Comparison of ENCODE assay signal across 8 cellular contexts in the genomic region with DNA sequence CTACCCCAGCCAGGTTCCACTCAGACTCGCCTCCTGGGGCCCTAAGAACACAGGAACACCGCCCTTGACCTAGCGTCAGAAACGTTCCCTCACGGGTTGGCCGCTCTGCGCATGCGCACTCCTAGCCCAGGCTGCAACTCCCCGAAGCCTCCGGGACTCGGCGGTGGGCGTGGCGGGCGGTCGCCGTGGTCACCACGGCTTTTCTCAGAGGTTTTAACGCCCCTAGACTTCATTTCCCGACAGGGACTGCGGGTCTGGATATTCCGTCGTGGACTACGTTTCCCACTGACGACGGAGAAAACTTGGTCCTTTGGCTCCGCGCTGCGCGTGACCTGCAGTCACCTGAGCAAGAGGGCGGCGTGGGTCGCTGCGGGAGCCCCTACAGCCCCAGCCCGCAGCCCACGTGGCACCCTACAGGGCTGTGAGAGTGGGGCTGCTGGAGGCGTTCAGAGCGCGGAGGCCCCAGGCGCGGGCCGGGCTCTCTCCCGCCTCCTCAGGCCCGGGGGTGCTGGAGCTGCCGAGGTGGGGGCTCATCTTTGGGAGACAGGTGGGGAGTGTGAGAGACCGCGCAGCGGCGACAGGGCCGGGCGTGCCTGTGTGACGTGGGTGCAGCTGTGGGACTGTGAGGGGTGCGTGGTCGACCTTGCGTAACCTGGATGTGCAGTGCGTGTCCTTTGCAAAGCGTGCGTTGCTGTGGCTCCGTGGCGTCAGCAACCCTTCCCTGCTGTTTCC. TPM values are rescaled to one million over a fixed set of nuclear protein-coding genes. Genes with fewer than 3 reads are reported as not detected.
DNase-seq lines count a peak whose midpoint lies in the region; ATAC-seq and TF ChIP-seq lines count a peak whose summit lies in the region.

No MANE protein-coding gene starts in this region.

- H2BK15ac ChIP-seq in H9 (ENCODE audit: low read depth, low read length), result no peak overlapping the region

- no peaks in the 10 kb centered on the region for H4K20me1 ChIP-seq in H9 (ENCODE audit: control insufficient read depth, insufficient read depth, insufficient read length)

- no peaks in the 10 kb centered on the region for H3K4me1 ChIP-seq in H9 (ENCODE audit: insufficient read depth, low read length)

- no peak overlapping the region for H3K4ac ChIP-seq in H9 (ENCODE audit: low read depth, low read length)

- peak overlapping the region; percentile 7 for H3K18ac ChIP-seq in H9 (ENCODE audit: insufficient read length, low read depth, low read length)

- H3K56ac ChIP-seq in H9 (ENCODE audit: insufficient read length, low read depth, low read length), result no peak overlapping the region

- H3K9ac ChIP-seq in H9 (ENCODE audit: extremely low read depth, insufficient read length, low read length), result peak overlapping the region; percentile 43

- H3K4me2 ChIP-seq in H9 (ENCODE audit: insufficient read depth, insufficient read length, low read length), result peak overlapping the region; percentile 49

- H3K14ac ChIP-seq in H9 (ENCODE audit: insufficient read depth, low read length), result no peak overlapping the region

- H3K79me2 ChIP-seq in H9 (ENCODE audit: insufficient read depth, low read length), result no peaks in the 10 kb centered on the region

- no peak overlapping the region for H4K91ac ChIP-seq in H9 (ENCODE audit: insufficient read length, low read depth, low read length)

- H3K36me3 Mint-ChIP-seq in H9 (ENCODE audit: insufficient read depth in 1 of 3, low read depth in 3 of 3), result peaks cover 11 to 31% (median 22%) of the 10 kb centered on the region in 3 experiments; a peak in 6 of 7 replicates
- no peaks in the 10 kb centered on the region for H3K36me3 Mint-ChIP-seq in effector memory CD8-positive, alpha-beta T cell (ENCODE audit: insufficient read depth)

- WGBS in H9 (ENCODE audit: extremely low coverage, insufficient read length, low lambda C conversion rate), result no CpG with 5 or more reads among the region's 60 CpGs

- H3K4me3 Mint-ChIP-seq in H9, result peak overlapping the region; percentile 77 to 81
- H3K4me3 Mint-ChIP-seq in effector memory CD8-positive, alpha-beta T cell, result no peak overlapping the region

- H3K27ac ChIP-seq in H9 (ENCODE audit: insufficient read length, low read depth, low read length), result no peak overlapping the region

- H3K27me3 ChIP-seq in H9 (ENCODE audit: insufficient read depth, low read length), result no peaks in the 10 kb centered on the region

- H3K27me3 Mint-ChIP-seq in H9 (ENCODE audit: low read depth), result peaks cover 6% of the 10 kb centered on the region; the same call in 1 of the 2 replicates
- peaks cover 27 to 50% of the 10 kb centered on the region in 2 donors for H3K27me3 Mint-ChIP-seq in effector memory CD8-positive, alpha-beta T cell

- no peak overlapping the region for H3T11ph ChIP-seq in H9 (ENCODE audit: low read length)

- H4K5ac ChIP-seq in H9 (ENCODE audit: insufficient read length, low read depth, low read length), result no peak overlapping the region

- H2AK5ac ChIP-seq in H9 (ENCODE audit: insufficient read length, low read length), result no peak overlapping the region

- H3K23ac ChIP-seq in H9 (ENCODE audit: insufficient read length, low read depth, low read length), result no peak overlapping the region

- peak overlapping the region in 1 of 3 experiments; percentile 77; a peak in 2 of 7 replicates for H3K27ac Mint-ChIP-seq in H9
- no peak overlapping the region for H3K27ac Mint-ChIP-seq in effector memory CD8-positive, alpha-beta T cell

- peaks cover 2% of the 10 kb centered on the region for H3K23me2 ChIP-seq in H9 (ENCODE audit: insufficient read length, low read depth, low read length, poor library complexity, severe bottlenecking)

- no peak overlapping the region for H2BK120ac ChIP-seq in H9 (ENCODE audit: low read depth, low read length, poor library complexity, severe bottlenecking)

- peak; percentile 91 for DNase-seq in H9
- DNase-seq in T-helper 22 cell (ENCODE audit: low read depth), result peak; percentile 2
- peak in 1 of 3 experiments; percentile 4 for DNase-seq in effector memory CD8-positive, alpha-beta T cell
- peak; percentile 44 for DNase-seq in medulla oblongata (ENCODE audit: extremely low spot score)
- DNase-seq in stimulated activated CD4-positive, alpha-beta T cell treated with anti-CD3 and anti-CD28 coated beads, TNF-alpha, amount 100 ng/mL, for 24 hours (ENCODE audit: low read depth in 3 of 3), result peak in 2 of 3 experiments; percentile 5 to 39

- H3K9me3 ChIP-seq in H9 (ENCODE audit: control insufficient read depth, low read depth, low read length), result no peaks in the 10 kb centered on the region

- no peak overlapping the region for H2BK20ac ChIP-seq in H9 (ENCODE audit: low read depth, low read length, poor library complexity, severe bottlenecking)

- no peaks in the 10 kb centered on the region for H3K79me1 ChIP-seq in H9 (ENCODE audit: insufficient read depth, low read depth, low read length, poor library complexity, severe bottlenecking)

- peaks cover 43 to 66% of the 10 kb centered on the region in 2 experiments for H3K9me3 Mint-ChIP-seq in H9
- peaks cover 0 to 11% of the 10 kb centered on the region in 2 donors for H3K9me3 Mint-ChIP-seq in effector memory CD8-positive, alpha-beta T cell

- TF ChIP-seq CTCF in H9 (conservative IDR thresholded peaks at IDR 0.05), result no peak

- peak; percentile 33 for ATAC-seq in effector memory CD8-positive, alpha-beta T cell (replicated peaks)
- no peak for ATAC-seq in GM21515 (IDR thresholded peaks at IDR 0.05; ENCODE audit: unreplicated experiment)
- no peak for ATAC-seq in HG02870 (IDR thresholded peaks at IDR 0.05; ENCODE audit: unreplicated experiment)
- ATAC-seq in HG02610 (IDR thresholded peaks at IDR 0.05; ENCODE audit: unreplicated experiment), result no peak

- no peak overlapping the region for H2AFZ ChIP-seq in H9 (ENCODE audit: low read length)

- no peak overlapping the region for H2BK5ac ChIP-seq in H9 (ENCODE audit: insufficient read length, low read length)

- H2BK12ac ChIP-seq in H9 (ENCODE audit: insufficient read length, low read depth, low read length), result no peak overlapping the region

- peaks cover 0 to 7% of the 10 kb centered on the region in 2 experiments; a peak in 2 of 4 replicates for H3K4me1 Mint-ChIP-seq in H9
- no peaks in the 10 kb centered on the region for H3K4me1 Mint-ChIP-seq in effector memory CD8-positive, alpha-beta T cell (ENCODE audit: low read depth in 2 of 2)

- no peak overlapping the region for H4K8ac ChIP-seq in H9 (replicated peaks; ENCODE audit: insufficient read length, low read depth, low read length)

RNA-seq across cellular contexts. Expression of a gene that starts 38.0 kb away (rescaled TPM):
- total RNA-seq in H9 (2021), result 17.2 and 17.5 TPM in 2 replicates

Comparison
In these comparisons a context has a peak if more than half of its experiments do, and no peak if none do; other contexts are left out.
1. H3K4me3 Mint-ChIP-seq: peak in H9 (2 of 2); none in effector memory CD8-positive, alpha-beta T cell (0 of 2).